Comparison of ENCODE assay signal across 9 cellular contexts in the genomic region with DNA sequence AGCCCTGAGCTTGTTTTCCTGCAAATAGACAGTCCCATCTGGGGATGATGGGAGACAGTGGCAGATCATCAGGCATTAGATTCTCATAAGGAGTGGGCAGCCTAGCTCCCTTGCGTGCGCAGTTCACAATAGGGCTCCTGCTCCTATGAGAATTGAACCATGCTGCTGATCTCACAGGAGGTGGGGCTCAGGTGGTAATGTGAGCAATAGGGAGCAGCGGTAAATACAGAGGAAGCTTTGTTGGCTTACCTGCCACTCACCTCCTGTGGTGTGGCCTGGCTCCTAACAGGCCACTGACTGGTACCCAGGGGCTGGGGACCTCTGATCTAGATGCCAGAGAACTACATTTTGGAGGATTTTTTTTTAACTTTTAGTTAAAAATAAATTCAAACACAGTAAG.
"Had no signal": no experiment of that assay in that cellular context is flagged by ENCODE, and none has a peak within 500 bp of the region (broad histone marks: within the 10 kb centered on the region; RNA-seq: fewer than 3 reads in every experiment).

No MANE protein-coding gene starts in this region.

- H3K27ac Mint-ChIP-seq: GM23338, H9, HFFc6 had no signal

- H3K9me3 ChIP-seq: HAP-1 had no signal

- H3K4me3 Mint-ChIP-seq: GM23338, H9, HFFc6 had no signal

- H3K4me1 ChIP-seq: HAP-1 had no signal

- H3K4me3 ChIP-seq: GM23248, GM23338, HAP-1 had no signal

- H3K27ac ChIP-seq: GM23248 had no signal

- DNase-seq: GM23248, GOT3, H7, H9, HCEC 1CT, HFFc6 had no signal

- ATAC-seq: GM23338, HCT116 had no signal

- H3K36me3 ChIP-seq: HAP-1 had no signal
